In the genomic region with DNA sequence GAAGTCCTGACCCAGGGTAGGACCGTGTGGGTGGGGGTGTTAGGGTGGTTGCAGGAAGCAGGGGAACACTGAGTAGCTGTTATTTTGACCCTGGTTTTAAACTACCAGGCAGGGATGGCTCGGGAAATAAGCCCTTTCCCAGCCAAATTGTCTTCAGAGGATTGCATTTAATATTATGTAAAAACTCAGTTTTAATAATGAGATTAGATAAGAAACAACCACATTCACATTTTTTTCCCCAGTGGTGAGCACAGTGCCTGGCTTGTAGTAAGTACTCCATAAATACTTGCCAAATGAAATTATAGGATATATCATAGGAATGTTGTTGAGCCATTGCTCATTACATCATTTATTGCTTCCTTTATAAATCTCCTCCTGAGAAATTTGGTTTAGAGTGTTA, we compare ENCODE assay signal across 20 cellular contexts.
"Had no signal": no experiment of that assay in that cellular context is flagged by ENCODE, and none has a peak within 500 bp of the region (broad histone marks: within the 10 kb centered on the region; RNA-seq: fewer than 3 reads in every experiment).

No MANE protein-coding gene starts in this region.

- H3K36me3 Mint-ChIP-seq: activated naive CD8-positive, alpha-beta T cell treated with anti-CD3 and anti-CD28 coated beads, Interleukin-2, amount 10 ng/mL, durations not matched to agents 7 days and 5 days had no signal

- H3K36me3 ChIP-seq: transverse colon, vagina had no signal

- DNase-seq: activated CD4-positive, alpha-beta T cell treated with anti-CD3 and anti-CD28 coated beads, Interleukin-2, amount 50 U/mL, for 1 hour; activated naive CD8-positive, alpha-beta T cell treated with anti-CD3 and anti-CD28 coated beads, Interleukin-2, amount 10 ng/mL, durations not matched to agents 7 days and 5 days; aorta; foreskin keratinocyte; head of caudate nucleus; occipital lobe; right cardiac atrium; stimulated activated CD4-positive, alpha-beta T cell treated with anti-CD3 and anti-CD28 coated beads, Interleukin-4, amount 100 ng/mL, for 4 hours; stimulated activated CD8-positive, alpha-beta memory T cell treated with anti-CD3 and anti-CD28 coated beads, Interleukin-4, amount 100 ng/mL, for 48 hours; stimulated activated naive CD4-positive, alpha-beta T cell treated with Interleukin-2 at 50 U/mL for 16 hours; substantia nigra; transverse colon had no signal

- H3K27ac ChIP-seq: foreskin keratinocyte, transverse colon, vagina had no signal

- H3K9me3 ChIP-seq: vagina had no signal

- FAIRE-seq: bronchial epithelial cell, endometrium had no signal

- H3K4me3 ChIP-seq: smooth muscle cell, transverse colon, vagina had no signal

- H3K27ac Mint-ChIP-seq: activated naive CD8-positive, alpha-beta T cell treated with anti-CD3 and anti-CD28 coated beads, Interleukin-2, amount 10 ng/mL, durations not matched to agents 7 days and 5 days; activated T-helper 1 cell treated with anti-CD3 and anti-CD28 coated beads, Interleukin-12 subunit alpha, Interleukin-12 subunit beta, Interleukin-2, Interleukin-4 antibody, amounts not matched to agents 30 ng/mL and 10 ng/mL and 1 ng/mL, durations not matched to agents 14 hours and 24 hours and 36 hours; progenitor cell of endocrine pancreas; T-helper 2 cell treated with Interferon-gamma antibody and Interleukin-4, amounts not matched to agents 5 μg/mL and 100 μg/mL, for 36 hours had no signal

- H3K4me3 Mint-ChIP-seq: activated naive CD8-positive, alpha-beta T cell treated with anti-CD3 and anti-CD28 coated beads, Interleukin-2, amount 10 ng/mL, durations not matched to agents 7 days and 5 days; activated T-helper 1 cell treated with anti-CD3 and anti-CD28 coated beads, Interleukin-12 subunit alpha, Interleukin-12 subunit beta, Interleukin-2, Interleukin-4 antibody, amounts not matched to agents 30 ng/mL and 10 ng/mL and 1 ng/mL, durations not matched to agents 14 hours and 24 hours and 36 hours; nephron; T-helper 2 cell treated with Interferon-gamma antibody and Interleukin-4, amounts not matched to agents 5 μg/mL and 100 μg/mL, for 36 hours had no signal
